9 cellular contexts compared by ENCODE assay signal in the genomic region with DNA sequence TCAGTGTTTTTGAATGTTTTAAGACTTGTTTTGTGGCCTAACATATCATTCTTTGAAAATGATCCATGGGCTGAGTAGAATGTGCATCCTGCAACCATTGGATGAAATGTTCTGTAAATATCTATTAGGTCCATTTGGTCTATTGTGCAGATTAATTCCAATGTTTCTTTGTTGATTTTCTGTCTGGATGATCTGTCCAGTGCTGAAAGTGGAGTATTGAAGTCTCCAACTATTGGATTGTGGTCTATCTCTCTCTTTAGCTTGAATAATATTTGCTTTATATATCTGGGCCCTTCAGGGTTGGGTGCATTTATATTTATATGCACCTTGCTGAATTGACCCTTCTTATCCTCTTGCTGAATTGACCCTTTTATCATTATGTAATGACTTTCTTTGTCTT.
"Had no signal": no experiment of that assay in that cellular context is flagged by ENCODE, and none has a peak within 500 bp of the region (broad histone marks: within the 10 kb centered on the region; RNA-seq: fewer than 3 reads in every experiment).

No MANE protein-coding gene starts in this region.

- FAIRE-seq: H1, H54 had no signal

- ATAC-seq: GM23338 had no signal

- H3K4me2 ChIP-seq: GM23338 had no signal

- H3K27ac ChIP-seq: HL-60 had no signal

- DNase-seq: H9, HCEC 1CT, HFFc6, IMR-90, KG1 had no signal

- H2AFZ ChIP-seq: GM23338 had no signal

- H3K4me3 ChIP-seq: GM23338 had no signal
